2 cellular contexts compared by ENCODE assay signal in the genomic region with DNA sequence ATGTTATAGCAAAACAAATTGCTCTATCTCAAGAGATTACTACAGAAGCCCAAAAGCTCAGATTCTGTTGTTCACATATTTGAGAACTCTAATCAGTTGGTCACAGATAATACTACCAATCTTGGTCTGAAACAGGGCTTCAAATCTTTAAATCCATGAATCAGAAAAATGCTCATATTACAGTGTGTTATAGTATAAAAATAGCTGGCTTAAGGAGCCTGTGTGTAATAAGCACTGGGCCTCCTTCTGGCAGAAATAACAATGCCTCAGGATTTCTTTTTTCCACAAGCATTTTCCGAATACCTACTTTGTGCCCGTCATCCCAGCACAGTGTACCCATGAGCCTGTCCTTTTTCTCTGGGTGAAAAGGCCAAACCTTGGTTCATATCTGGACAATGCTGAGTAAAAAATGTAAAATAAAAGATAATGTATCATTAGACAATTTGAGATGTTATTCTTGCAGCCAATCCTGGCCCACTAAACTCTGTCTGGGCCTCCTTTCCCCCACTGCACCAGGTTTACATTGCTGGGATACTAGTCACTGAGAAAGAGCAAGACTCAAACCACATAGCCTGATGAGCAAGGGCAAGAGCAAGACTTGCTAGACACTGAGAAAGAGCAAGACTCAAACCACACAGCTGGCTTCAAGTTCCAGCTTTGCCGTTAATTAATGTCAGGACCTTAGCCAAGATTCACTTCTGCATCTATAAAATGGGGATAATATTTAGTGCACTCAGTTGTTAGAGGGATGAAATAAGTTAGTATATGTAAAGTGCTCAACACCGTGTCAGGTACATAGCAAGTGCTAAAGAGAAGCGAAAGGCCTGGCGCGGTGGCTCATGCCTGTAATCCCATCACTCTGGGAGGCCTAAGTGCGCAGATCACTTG.
TF ChIP-seq lines count a peak whose summit lies in the region.

No MANE protein-coding gene starts in this region.

TF ChIP-seq in GM12878, 131 proteins besides CTCF, POLR2A, EP300 and RAD21:
- TF ChIP-seq NR2F1 (conservative IDR thresholded peaks at IDR 0.05) (0 out of 2 replicates have a peak, but pooled peaks have one; percentile 39), ATF7 (IDR thresholded peaks at IDR 0.05; ENCODE audit: low read depth) (no peak), NR2C1 (IDR thresholded peaks at IDR 0.05) (no peak), SREBF2 (IDR thresholded peaks at IDR 0.05; ENCODE audit: low read length) (no peak), RBBP5 (conservative IDR thresholded peaks at IDR 0.05) (no peak), SUPT20H (IDR thresholded peaks at IDR 0.05; ENCODE audit: borderline replicate concordance, control insufficient read depth, low read depth, low read length) (no peak), RUNX3 (IDR thresholded peaks at IDR 0.05; ENCODE audit: low read length) (0 out of 2 replicates have a peak, but pooled peaks have one; percentile 17), ZZZ3 (IDR thresholded peaks at IDR 0.05; ENCODE audit: control insufficient read depth, insufficient read length, low read depth) (no peak), CHD1 (IDR thresholded peaks at IDR 0.05; ENCODE audit: low read depth, low read length) (no peak), IKZF2 (IDR thresholded peaks at IDR 0.05) (peak in 1 of 2 experiments; percentile 15; a peak in 1 of 4 replicates), IKZF1 (conservative IDR thresholded peaks at IDR 0.05) (0 out of 2 replicates have a peak, but pooled peaks have one; percentile 15)
- TF ChIP-seq, protein P1, sequence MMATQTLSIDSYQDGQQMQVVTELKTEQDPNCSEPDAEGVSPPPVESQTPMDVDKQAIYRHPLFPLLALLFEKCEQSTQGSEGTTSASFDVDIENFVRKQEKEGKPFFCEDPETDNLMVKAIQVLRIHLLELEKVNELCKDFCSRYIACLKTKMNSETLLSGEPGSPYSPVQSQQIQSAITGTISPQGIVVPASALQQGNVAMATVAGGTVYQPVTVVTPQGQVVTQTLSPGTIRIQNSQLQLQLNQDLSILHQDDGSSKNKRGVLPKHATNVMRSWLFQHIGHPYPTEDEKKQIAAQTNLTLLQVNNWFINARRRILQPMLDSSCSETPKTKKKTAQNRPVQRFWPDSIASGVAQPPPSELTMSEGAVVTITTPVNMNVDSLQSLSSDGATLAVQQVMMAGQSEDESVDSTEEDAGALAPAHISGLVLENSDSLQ (IDR thresholded peaks at IDR 0.05) = no peak
- TF ChIP-seq, protein P2, sequence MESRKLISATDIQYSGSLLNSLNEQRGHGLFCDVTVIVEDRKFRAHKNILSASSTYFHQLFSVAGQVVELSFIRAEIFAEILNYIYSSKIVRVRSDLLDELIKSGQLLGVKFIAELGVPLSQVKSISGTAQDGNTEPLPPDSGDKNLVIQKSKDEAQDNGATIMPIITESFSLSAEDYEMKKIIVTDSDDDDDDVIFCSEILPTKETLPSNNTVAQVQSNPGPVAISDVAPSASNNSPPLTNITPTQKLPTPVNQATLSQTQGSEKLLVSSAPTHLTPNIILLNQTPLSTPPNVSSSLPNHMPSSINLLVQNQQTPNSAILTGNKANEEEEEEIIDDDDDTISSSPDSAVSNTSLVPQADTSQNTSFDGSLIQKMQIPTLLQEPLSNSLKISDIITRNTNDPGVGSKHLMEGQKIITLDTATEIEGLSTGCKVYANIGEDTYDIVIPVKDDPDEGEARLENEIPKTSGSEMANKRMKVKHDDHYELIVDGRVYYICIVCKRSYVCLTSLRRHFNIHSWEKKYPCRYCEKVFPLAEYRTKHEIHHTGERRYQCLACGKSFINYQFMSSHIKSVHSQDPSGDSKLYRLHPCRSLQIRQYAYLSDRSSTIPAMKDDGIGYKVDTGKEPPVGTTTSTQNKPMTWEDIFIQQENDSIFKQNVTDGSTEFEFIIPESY (IDR thresholded peaks at IDR 0.05) = no peak
- TF ChIP-seq, protein P3, sequence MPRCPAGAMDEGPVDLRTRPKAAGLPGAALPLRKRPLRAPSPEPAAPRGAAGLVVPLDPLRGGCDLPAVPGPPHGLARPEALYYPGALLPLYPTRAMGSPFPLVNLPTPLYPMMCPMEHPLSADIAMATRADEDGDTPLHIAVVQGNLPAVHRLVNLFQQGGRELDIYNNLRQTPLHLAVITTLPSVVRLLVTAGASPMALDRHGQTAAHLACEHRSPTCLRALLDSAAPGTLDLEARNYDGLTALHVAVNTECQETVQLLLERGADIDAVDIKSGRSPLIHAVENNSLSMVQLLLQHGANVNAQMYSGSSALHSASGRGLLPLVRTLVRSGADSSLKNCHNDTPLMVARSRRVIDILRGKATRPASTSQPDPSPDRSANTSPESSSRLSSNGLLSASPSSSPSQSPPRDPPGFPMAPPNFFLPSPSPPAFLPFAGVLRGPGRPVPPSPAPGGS (IDR thresholded peaks at IDR 0.05; ENCODE audit: borderline replicate concordance, insufficient read depth, low read depth, low read length, poor library complexity, severe bottlenecking) = peak; percentile 43
- TF ChIP-seq, protein P4, sequence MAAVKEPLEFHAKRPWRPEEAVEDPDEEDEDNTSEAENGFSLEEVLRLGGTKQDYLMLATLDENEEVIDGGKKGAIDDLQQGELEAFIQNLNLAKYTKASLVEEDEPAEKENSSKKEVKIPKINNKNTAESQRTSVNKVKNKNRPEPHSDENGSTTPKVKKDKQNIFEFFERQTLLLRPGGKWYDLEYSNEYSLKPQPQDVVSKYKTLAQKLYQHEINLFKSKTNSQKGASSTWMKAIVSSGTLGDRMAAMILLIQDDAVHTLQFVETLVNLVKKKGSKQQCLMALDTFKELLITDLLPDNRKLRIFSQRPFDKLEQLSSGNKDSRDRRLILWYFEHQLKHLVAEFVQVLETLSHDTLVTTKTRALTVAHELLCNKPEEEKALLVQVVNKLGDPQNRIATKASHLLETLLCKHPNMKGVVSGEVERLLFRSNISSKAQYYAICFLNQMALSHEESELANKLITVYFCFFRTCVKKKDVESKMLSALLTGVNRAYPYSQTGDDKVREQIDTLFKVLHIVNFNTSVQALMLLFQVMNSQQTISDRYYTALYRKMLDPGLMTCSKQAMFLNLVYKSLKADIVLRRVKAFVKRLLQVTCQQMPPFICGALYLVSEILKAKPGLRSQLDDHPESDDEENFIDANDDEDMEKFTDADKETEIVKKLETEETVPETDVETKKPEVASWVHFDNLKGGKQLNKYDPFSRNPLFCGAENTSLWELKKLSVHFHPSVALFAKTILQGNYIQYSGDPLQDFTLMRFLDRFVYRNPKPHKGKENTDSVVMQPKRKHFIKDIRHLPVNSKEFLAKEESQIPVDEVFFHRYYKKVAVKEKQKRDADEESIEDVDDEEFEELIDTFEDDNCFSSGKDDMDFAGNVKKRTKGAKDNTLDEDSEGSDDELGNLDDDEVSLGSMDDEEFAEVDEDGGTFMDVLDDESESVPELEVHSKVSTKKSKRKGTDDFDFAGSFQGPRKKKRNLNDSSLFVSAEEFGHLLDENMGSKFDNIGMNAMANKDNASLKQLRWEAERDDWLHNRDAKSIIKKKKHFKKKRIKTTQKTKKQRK (IDR thresholded peaks at IDR 0.05; ENCODE audit: low read depth, low read length) = no peak

TF ChIP-seq in HepG2, 621 proteins besides CTCF, POLR2A, EP300 and RAD21 (continues in another document):
- TF ChIP-seq, protein P5, sequence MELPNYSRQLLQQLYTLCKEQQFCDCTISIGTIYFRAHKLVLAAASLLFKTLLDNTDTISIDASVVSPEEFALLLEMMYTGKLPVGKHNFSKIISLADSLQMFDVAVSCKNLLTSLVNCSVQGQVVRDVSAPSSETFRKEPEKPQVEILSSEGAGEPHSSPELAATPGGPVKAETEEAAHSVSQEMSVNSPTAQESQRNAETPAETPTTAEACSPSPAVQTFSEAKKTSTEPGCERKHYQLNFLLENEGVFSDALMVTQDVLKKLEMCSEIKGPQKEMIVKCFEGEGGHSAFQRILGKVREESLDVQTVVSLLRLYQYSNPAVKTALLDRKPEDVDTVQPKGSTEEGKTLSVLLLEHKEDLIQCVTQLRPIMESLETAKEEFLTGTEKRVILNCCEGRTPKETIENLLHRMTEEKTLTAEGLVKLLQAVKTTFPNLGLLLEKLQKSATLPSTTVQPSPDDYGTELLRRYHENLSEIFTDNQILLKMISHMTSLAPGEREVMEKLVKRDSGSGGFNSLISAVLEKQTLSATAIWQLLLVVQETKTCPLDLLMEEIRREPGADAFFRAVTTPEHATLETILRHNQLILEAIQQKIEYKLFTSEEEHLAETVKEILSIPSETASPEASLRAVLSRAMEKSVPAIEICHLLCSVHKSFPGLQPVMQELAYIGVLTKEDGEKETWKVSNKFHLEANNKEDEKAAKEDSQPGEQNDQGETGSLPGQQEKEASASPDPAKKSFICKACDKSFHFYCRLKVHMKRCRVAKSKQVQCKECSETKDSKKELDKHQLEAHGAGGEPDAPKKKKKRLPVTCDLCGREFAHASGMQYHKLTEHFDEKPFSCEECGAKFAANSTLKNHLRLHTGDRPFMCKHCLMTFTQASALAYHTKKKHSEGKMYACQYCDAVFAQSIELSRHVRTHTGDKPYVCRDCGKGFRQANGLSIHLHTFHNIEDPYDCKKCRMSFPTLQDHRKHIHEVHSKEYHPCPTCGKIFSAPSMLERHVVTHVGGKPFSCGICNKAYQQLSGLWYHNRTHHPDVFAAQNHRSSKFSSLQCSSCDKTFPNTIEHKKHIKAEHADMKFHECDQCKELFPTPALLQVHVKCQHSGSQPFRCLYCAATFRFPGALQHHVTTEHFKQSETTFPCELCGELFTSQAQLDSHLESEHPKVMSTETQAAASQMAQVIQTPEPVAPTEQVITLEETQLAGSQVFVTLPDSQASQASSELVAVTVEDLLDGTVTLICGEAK (IDR thresholded peaks at IDR 0.05) = no peak
- TF ChIP-seq, protein P5 (CRISPR knock-in tag; IDR thresholded peaks at IDR 0.05) = no peak
- TF ChIP-seq ZNF17 (CRISPR knock-in tag; IDR thresholded peaks at IDR 0.05) (no peak), SMAD3 (CRISPR knock-in tag; IDR thresholded peaks at IDR 0.05) (no peak), MIXL1 (CRISPR knock-in tag; IDR thresholded peaks at IDR 0.05) (no peak), HDAC2 (CRISPR knock-in tag; IDR thresholded peaks at IDR 0.05) (no peak), SOX5 (CRISPR knock-in tag; IDR thresholded peaks at IDR 0.05; ENCODE audit: borderline replicate concordance) (no peak), MYC (CRISPR knock-in tag; IDR thresholded peaks at IDR 0.05; ENCODE audit: borderline replicate concordance) (no peak), ZNF572 (CRISPR knock-in tag; IDR thresholded peaks at IDR 0.05) (no peak), ZNF878 (CRISPR knock-in tag; IDR thresholded peaks at IDR 0.05) (no peak)
- TF ChIP-seq, protein P6, sequence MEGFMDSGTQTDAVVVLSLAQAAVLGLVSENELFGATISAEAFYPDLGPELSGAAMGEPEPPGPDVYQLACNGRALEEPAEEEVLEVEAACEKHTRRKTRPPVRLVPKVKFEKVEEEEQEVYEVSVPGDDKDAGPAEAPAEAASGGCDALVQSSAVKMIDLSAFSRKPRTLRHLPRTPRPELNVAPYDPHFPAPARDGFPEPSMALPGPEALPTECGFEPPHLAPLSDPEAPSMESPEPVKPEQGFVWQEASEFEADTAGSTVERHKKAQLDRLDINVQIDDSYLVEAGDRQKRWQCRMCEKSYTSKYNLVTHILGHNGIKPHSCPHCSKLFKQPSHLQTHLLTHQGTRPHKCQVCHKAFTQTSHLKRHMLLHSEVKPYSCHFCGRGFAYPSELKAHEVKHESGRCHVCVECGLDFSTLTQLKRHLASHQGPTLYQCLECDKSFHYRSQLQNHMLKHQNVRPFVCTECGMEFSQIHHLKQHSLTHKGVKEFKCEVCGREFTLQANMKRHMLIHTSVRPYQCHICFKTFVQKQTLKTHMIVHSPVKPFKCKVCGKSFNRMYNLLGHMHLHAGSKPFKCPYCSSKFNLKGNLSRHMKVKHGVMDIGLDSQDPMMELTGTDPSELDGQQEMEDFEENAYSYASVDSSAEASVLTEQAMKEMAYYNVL (CRISPR knock-in tag; IDR thresholded peaks at IDR 0.05; ENCODE audit: borderline replicate concordance) = no peak
- TF ChIP-seq, protein P7, sequence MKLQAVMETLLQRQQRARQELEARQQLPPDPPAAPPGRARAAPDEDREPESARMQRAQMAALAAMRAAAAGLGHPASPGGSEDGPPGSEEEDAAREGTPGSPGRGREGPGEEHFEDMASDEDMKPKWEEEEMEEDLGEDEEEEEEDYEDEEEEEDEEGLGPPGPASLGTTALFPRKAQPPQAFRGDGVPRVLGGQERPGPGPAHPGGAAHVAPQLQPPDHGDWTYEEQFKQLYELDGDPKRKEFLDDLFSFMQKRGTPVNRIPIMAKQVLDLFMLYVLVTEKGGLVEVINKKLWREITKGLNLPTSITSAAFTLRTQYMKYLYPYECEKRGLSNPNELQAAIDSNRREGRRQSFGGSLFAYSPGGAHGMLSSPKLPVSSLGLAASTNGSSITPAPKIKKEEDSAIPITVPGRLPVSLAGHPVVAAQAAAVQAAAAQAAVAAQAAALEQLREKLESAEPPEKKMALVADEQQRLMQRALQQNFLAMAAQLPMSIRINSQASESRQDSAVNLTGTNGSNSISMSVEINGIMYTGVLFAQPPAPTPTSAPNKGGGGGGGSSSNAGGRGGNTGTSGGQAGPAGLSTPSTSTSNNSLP (IDR thresholded peaks at IDR 0.05; ENCODE audit: low read depth, low read length) = no peak
- TF ChIP-seq, protein P8, sequence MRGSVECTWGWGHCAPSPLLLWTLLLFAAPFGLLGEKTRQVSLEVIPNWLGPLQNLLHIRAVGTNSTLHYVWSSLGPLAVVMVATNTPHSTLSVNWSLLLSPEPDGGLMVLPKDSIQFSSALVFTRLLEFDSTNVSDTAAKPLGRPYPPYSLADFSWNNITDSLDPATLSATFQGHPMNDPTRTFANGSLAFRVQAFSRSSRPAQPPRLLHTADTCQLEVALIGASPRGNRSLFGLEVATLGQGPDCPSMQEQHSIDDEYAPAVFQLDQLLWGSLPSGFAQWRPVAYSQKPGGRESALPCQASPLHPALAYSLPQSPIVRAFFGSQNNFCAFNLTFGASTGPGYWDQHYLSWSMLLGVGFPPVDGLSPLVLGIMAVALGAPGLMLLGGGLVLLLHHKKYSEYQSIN (CRISPR knock-in tag; IDR thresholded peaks at IDR 0.05; ENCODE audit: borderline replicate concordance) = no peak
